ENCODE assay signal across 9 cellular contexts in genomic region chr6:72787521-72788031, GRCh38.
DNase-seq lines count a peak whose midpoint lies in the region; ATAC-seq and TF ChIP-seq lines count a peak whose summit lies in the region.
"Had no signal": no experiment of that assay in that cellular context is flagged by ENCODE, and none has a peak within 500 bp of the region (broad histone marks: within the 10 kb centered on the region; RNA-seq: fewer than 3 reads in every experiment).

No MANE protein-coding gene starts in this region.

- no peaks in the 10 kb centered on the region for H3K9me3 ChIP-seq in gastroesophageal sphincter
- no peaks in the 10 kb centered on the region for H3K9me3 ChIP-seq in thyroid gland

- intact Hi-C loops in thyroid gland (cut with DNase I), result no loop called here

- no peak overlapping the region for H3K4me3 ChIP-seq in gastroesophageal sphincter
- H3K4me3 ChIP-seq in thyroid gland (replicated peaks in 1 of 3), result no peak overlapping the region

- H3K27ac ChIP-seq in gastroesophageal sphincter (peak overlapping the region in 3 of 4 donors; percentile 5 to 13 (median 6)), thyroid gland (peak overlapping the region; percentile 56 to 72 (median 65))

- TF ChIP-seq EP300 in gastroesophageal sphincter (IDR thresholded peaks at IDR 0.05), result no peak

- H3K27me3 ChIP-seq in gastroesophageal sphincter (no peaks in the 10 kb centered on the region), thyroid gland (no peaks in the 10 kb centered on the region)

- ATAC-seq in gastroesophageal sphincter (peak; percentile 28), HG03439 (IDR thresholded peaks at IDR 0.05; ENCODE audit: unreplicated experiment) (no peak), HG02571 (IDR thresholded peaks at IDR 0.05; ENCODE audit: unreplicated experiment) (no peak)
- ATAC-seq: natural killer cell had no signal

- WGBS in gastroesophageal sphincter (ENCODE audit: low coverage in 1 of 2), 2 donors, result 18 to 34% methylated on average over 2 of the region's 2 CpGs
- 17 to 24% methylated on average over 2 of the region's 2 CpGs for WGBS in thyroid gland, 2 donors

- no peak for TF ChIP-seq POLR2A in gastroesophageal sphincter (IDR thresholded peaks at IDR 0.05)
- TF ChIP-seq POLR2A in thyroid gland (IDR thresholded peaks at IDR 0.05), result no peak

- H3K4me1 ChIP-seq in gastroesophageal sphincter, result peaks cover 0 to 28% (median 3%) of the 10 kb centered on the region in 3 donors
- H3K4me1 ChIP-seq in thyroid gland, result peaks cover 14 to 22% of the 10 kb centered on the region in 2 donors

- no peak for TF ChIP-seq CTCF in gastroesophageal sphincter (IDR thresholded peaks at IDR 0.05)
- TF ChIP-seq CTCF in thyroid gland (IDR thresholded peaks at IDR 0.05), result peak in 1 of 6 experiments; percentile 15

- peak; percentile 2 for DNase-seq in NCI-H2171 treated with DMSO at 0.1 percent for 48 hours (lab: John Stamatoyannopoulos, UW)
- no peak for DNase-seq in NCI-H2171 (lab: John Stamatoyannopoulos, UW)
- peak; percentile 33 for DNase-seq in SK-MEL-5 (ENCODE audit: low read depth, low spot score)
- peak; percentile 77 to 79 for DNase-seq in thyroid gland
- no peak for DNase-seq in NCI-H1092 (lab: John Stamatoyannopoulos, UW)
- DNase-seq: natural killer cell had no signal

- H3K36me3 ChIP-seq in gastroesophageal sphincter (no peaks in the 10 kb centered on the region), thyroid gland (no peaks in the 10 kb centered on the region)

- in situ Hi-C loops in SK-MEL-5 (cut with HindIII; ENCODE audit: low pct_unique_long_range_greater_than_20kb, low sequenced_read_pairs), result no loop called here

Comparison
In these comparisons a context has a peak if more than half of its experiments do, and no peak if none do; other contexts are left out.
1. DNase-seq: peak in NCI-H2171 treated with DMSO at 0.1 percent for 48 hours (single experiment), SK-MEL-5 (single experiment) and thyroid gland (2 of 2); none in NCI-H2171 (single experiment) and NCI-H1092 (single experiment).